ENCODE assay signal across 20 cellular contexts in the genomic region with DNA sequence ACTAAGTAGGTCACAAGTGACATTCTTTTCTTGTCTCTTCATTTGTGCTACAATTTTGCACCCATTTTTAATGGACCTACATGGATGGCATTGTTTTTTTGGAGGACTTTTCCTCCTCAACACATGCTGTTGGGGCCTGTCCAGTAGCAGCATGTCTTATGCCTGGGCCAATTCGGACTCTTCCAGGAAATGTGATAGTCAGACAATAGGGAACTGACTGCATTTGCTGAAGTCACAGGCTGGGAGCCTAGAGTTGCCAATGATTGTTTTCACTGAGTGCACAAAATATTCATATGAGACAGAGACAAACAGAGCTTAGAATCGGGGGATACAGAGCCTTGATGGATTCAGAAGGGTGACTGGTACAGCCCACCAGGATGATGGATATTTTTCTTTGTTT.
A peak's percentile ranks its signal among the peaks of the same experiment; 100 is the strongest.
DNase-seq lines count a peak whose midpoint lies in the region; ATAC-seq and TF ChIP-seq lines count a peak whose summit lies in the region.
"Had no signal": no experiment of that assay in that cellular context is flagged by ENCODE, and none has a peak within 500 bp of the region (broad histone marks: within the 10 kb centered on the region; RNA-seq: fewer than 3 reads in every experiment).

No MANE protein-coding gene starts in this region.

- H3K27ac Mint-ChIP-seq in GM23338 (no peak overlapping the region), nephron progenitor cell (peak overlapping the region; percentile 43)
- H3K27ac Mint-ChIP-seq: B cell had no signal

- TF ChIP-seq CTCF in GM23338 (conservative IDR thresholded peaks at IDR 0.05; ENCODE audit: low read depth in 2 of 2) (no peak), nephron progenitor cell (IDR thresholded peaks at IDR 0.05) (no peak), A673 (conservative IDR thresholded peaks at IDR 0.05; ENCODE audit: low read depth, low read length) (no peak)

- H3K9me2 ChIP-seq in GM23338 (ENCODE audit: insufficient read depth), result no peaks in the 10 kb centered on the region

- H3K4me3 Mint-ChIP-seq in GM23338 (no peak overlapping the region), nephron progenitor cell (no peak overlapping the region)
- H3K4me3 Mint-ChIP-seq: B cell had no signal

- H3K27me3 ChIP-seq in GM23338 (ENCODE audit: insufficient read depth), result no peaks in the 10 kb centered on the region
- no peaks in the 10 kb centered on the region for H3K27me3 ChIP-seq in A673 (replicated peaks; ENCODE audit: insufficient read depth, low read depth, low read length, poor library complexity)
- H3K27me3 ChIP-seq: Peyer's patch, SJCRH30 had no signal

- ATAC-seq in GM23338, result no peak
- no peak for ATAC-seq in HG03571 (IDR thresholded peaks at IDR 0.05; ENCODE audit: unreplicated experiment)
- ATAC-seq in HG03175 (IDR thresholded peaks at IDR 0.05; ENCODE audit: unreplicated experiment), result no peak
- ATAC-seq in HG03097 (IDR thresholded peaks at IDR 0.05; ENCODE audit: low FRiP score, unreplicated experiment), result no peak

- H3K36me3 ChIP-seq in GM23338 (ENCODE audit: insufficient read depth) (no peaks in the 10 kb centered on the region), A673 (ENCODE audit: insufficient read depth, low read length, poor library complexity, severe bottlenecking) (no peaks in the 10 kb centered on the region)
- H3K36me3 ChIP-seq: Peyer's patch, SJCRH30 had no signal

- no peak overlapping the region for H3K4me3 ChIP-seq in GM23338
- no peak overlapping the region for H3K4me3 ChIP-seq in A673 (ENCODE audit: low read depth, low read length, poor library complexity, severe bottlenecking)
- H3K4me3 ChIP-seq: Peyer's patch, SJCRH30 had no signal

- H3K27me3 Mint-ChIP-seq in GM23338 (ENCODE audit: insufficient read depth, low read depth, poor library complexity) (peaks cover 2% of the 10 kb centered on the region), nephron progenitor cell (ENCODE audit: low read depth, poor library complexity) (no peaks in the 10 kb centered on the region)
- H3K27me3 Mint-ChIP-seq: B cell had no signal

- no peaks in the 10 kb centered on the region for H3F3A ChIP-seq in GM23338 (replicated peaks; ENCODE audit: low read depth)

- H4K20me1 ChIP-seq in GM23338 (replicated peaks; ENCODE audit: insufficient read depth), result no peaks in the 10 kb centered on the region

- no peaks in the 10 kb centered on the region for H3K9me3 Mint-ChIP-seq in GM23338
- H3K9me3 Mint-ChIP-seq in nephron progenitor cell, result no peaks in the 10 kb centered on the region

- no peaks in the 10 kb centered on the region for H3K4me1 ChIP-seq in GM23338 (ENCODE audit: insufficient read depth)
- H3K4me1 ChIP-seq in A673 (ENCODE audit: insufficient read depth, low read length, poor library complexity, severe bottlenecking), result no peaks in the 10 kb centered on the region
- H3K4me1 ChIP-seq: Peyer's patch, SJCRH30 had no signal

- 0 out of 2 replicates have a peak overlapping the region, but pooled peaks have one; percentile 4 for H2AFZ ChIP-seq in GM23338

- H3K4me1 Mint-ChIP-seq in GM23338, result no peaks in the 10 kb centered on the region
- no peaks in the 10 kb centered on the region for H3K4me1 Mint-ChIP-seq in nephron progenitor cell
- H3K4me1 Mint-ChIP-seq: B cell had no signal

- intact Hi-C loops in A673 (cut with micrococcal nuclease; ENCODE audit: unreplicated experiment), result no loop called here

- DNase-seq in GM23338 (ENCODE audit: low spot score) (no peak), globus pallidus (ENCODE audit: low spot score) (peak; percentile 84), nephron progenitor cell (no peak), putamen (ENCODE audit: low spot score) (peak; percentile 76), A673 (ENCODE audit: low spot score) (no peak)
- DNase-seq: DMS79, Karpas-422, MV-4-11, NCI-H1694, NCI-H2081, NCI-H2171, NCI-H345, NCI-H524, NCI-H82, Peyer's patch, SJCRH30 had no signal

- CTCF ChIA-PET in A673 (lab: Charles Lee), result no interaction called here

- H3K36me3 Mint-ChIP-seq in GM23338 (ENCODE audit: low read depth) (no peaks in the 10 kb centered on the region), nephron progenitor cell (ENCODE audit: low read depth) (no peaks in the 10 kb centered on the region)

- BruUV-seq in A673 (replicated peaks; lab: Mats Ljungman, UMichigan), result no TSS peak

- no peaks in the 10 kb centered on the region for H3K9me3 ChIP-seq in A673 (ENCODE audit: low read depth, low read length, poor library complexity, severe bottlenecking)
- H3K9me3 ChIP-seq: Peyer's patch, SJCRH30 had no signal

- POLR2A ChIA-PET in A673 (lab: Charles Lee; ENCODE audit: low non-redundant PET), result no interaction called here

- H3K4me2 ChIP-seq in GM23338, result no peak overlapping the region

- no peak overlapping the region for H3K27ac ChIP-seq in GM23338 (ENCODE audit: low read depth)
- H3K27ac ChIP-seq in A673 (ENCODE audit: low read depth, low read length, poor library complexity, severe bottlenecking), result no peak overlapping the region
- H3K27ac ChIP-seq: Peyer's patch, SJCRH30 had no signal

- H3K79me2 ChIP-seq in GM23338 (replicated peaks; ENCODE audit: insufficient read depth), result no peaks in the 10 kb centered on the region

TF ChIP-seq in GM23338, 12 proteins besides CTCF, POLR2A, EP300 and RAD21 (continues in another document):
- TF ChIP-seq, protein P1, sequence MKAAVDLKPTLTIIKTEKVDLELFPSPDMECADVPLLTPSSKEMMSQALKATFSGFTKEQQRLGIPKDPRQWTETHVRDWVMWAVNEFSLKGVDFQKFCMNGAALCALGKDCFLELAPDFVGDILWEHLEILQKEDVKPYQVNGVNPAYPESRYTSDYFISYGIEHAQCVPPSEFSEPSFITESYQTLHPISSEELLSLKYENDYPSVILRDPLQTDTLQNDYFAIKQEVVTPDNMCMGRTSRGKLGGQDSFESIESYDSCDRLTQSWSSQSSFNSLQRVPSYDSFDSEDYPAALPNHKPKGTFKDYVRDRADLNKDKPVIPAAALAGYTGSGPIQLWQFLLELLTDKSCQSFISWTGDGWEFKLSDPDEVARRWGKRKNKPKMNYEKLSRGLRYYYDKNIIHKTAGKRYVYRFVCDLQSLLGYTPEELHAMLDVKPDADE (IDR thresholded peaks at IDR 0.05), result no peak
- TF ChIP-seq NANOG (IDR thresholded peaks at IDR 0.05; ENCODE audit: borderline replicate concordance) (no peak), REST (IDR thresholded peaks at IDR 0.05; ENCODE audit: unreplicated experiment) (no peak), STAT1 (IDR thresholded peaks at IDR 0.05; ENCODE audit: unreplicated experiment) (no peak), POLR2AphosphoS5 (IDR thresholded peaks at IDR 0.05; ENCODE audit: low read depth) (no peak), ZNF114 (CRISPR knock-in tag; IDR thresholded peaks at IDR 0.05) (no peak), CREB1 (CRISPR knock-in tag; IDR thresholded peaks at IDR 0.05; ENCODE audit: low read depth) (no peak), JUNB (IDR thresholded peaks at IDR 0.05; ENCODE audit: unreplicated experiment) (no peak)

Comparison
In these comparisons a context has a peak if more than half of its experiments do, and no peak if none do; other contexts are left out.
1. DNase-seq: peak in globus pallidus (single experiment) and putamen (single experiment); none in GM23338 (single experiment), nephron progenitor cell (single experiment) and A673 (single experiment).